ENCODE assay signal across 1 cellular context in genomic region chr7:106776618-106777347, GRCh38.
TF ChIP-seq lines count a peak whose summit lies in the region.

No MANE protein-coding gene starts in this region.

TF ChIP-seq in K562, 482 proteins besides CTCF, POLR2A, EP300 and RAD21 (continued from another document and continues in another):
- TF ChIP-seq ZBTB11 (CRISPR knock-in tag; IDR thresholded peaks at IDR 0.05) = no peak; a peak in 1 of 6 replicates
- TF ChIP-seq ZNF263 (CRISPR knock-in tag; IDR thresholded peaks at IDR 0.05; ENCODE audit: borderline replicate concordance) = 0 out of 2 replicates have a peak, but pooled peaks have one; percentile 23
- no peak for TF ChIP-seq RBM25 (IDR thresholded peaks at IDR 0.05; ENCODE audit: low read depth, low read length, severe bottlenecking)
- TF ChIP-seq ZNF277 (CRISPR knock-in tag; IDR thresholded peaks at IDR 0.05; ENCODE audit: borderline replicate concordance) = no peak
- no peak for TF ChIP-seq KLF16 (IDR thresholded peaks at IDR 0.05)
- TF ChIP-seq E2F4 (CRISPR knock-in tag; IDR thresholded peaks at IDR 0.05; ENCODE audit: low read depth) = peak; percentile 70; the same call in 1 of the 2 replicates
- no peak for TF ChIP-seq CEBPZ (IDR thresholded peaks at IDR 0.05; ENCODE audit: borderline replicate concordance, low read depth, low read length)
- TF ChIP-seq ZNF780A (CRISPR knock-in tag; IDR thresholded peaks at IDR 0.05) = no peak
- no peak for TF ChIP-seq ATF1 (CRISPR knock-in tag; IDR thresholded peaks at IDR 0.05)
- TF ChIP-seq ATF1 (tag; IDR thresholded peaks at IDR 0.05) = no peak
- no peak for TF ChIP-seq ZNF398 (CRISPR knock-in tag; IDR thresholded peaks at IDR 0.05)
- 0 out of 2 replicates have a peak, but pooled peaks have one; percentile 18 for TF ChIP-seq ATF3 (IDR thresholded peaks at IDR 0.05)
- TF ChIP-seq ATF3 (CRISPR knock-in tag; conservative IDR thresholded peaks at IDR 0.05) = no peak
- no peak for TF ChIP-seq KLF1 (tag; IDR thresholded peaks at IDR 0.05)
- no peak for TF ChIP-seq ARID1B (IDR thresholded peaks at IDR 0.05)
- peak; percentile 11 for TF ChIP-seq HDAC3 (IDR thresholded peaks at IDR 0.05; ENCODE audit: borderline replicate concordance, partially characterized antibody)
- TF ChIP-seq LCOR (CRISPR knock-in tag; IDR thresholded peaks at IDR 0.05) = 0 out of 2 replicates have a peak, but pooled peaks have one; percentile 39
- peak; percentile 50; the same call in 1 of the 2 replicates for TF ChIP-seq ZNF24 (IDR thresholded peaks at IDR 0.05)
- peak; percentile 59 for TF ChIP-seq RBFOX2 (IDR thresholded peaks at IDR 0.05; ENCODE audit: low read depth, low read length)
- no peak for TF ChIP-seq BCLAF1 (IDR thresholded peaks at IDR 0.05; ENCODE audit: borderline replicate concordance in 1 of 2, control insufficient read depth in 1 of 2, low read depth in 2 of 2, low read length in 1 of 2)
- peak; percentile 59 for TF ChIP-seq NCOA4 (IDR thresholded peaks at IDR 0.05; ENCODE audit: partially characterized antibody)
- no peak for TF ChIP-seq CREB1 (IDR thresholded peaks at IDR 0.05)
- peak; percentile 13; the same call in 1 of the 2 replicates for TF ChIP-seq CREB1 (CRISPR knock-in tag; IDR thresholded peaks at IDR 0.05)
- no peak for TF ChIP-seq ZNF354B (CRISPR knock-in tag; IDR thresholded peaks at IDR 0.05)
- TF ChIP-seq ADNP (tag; IDR thresholded peaks at IDR 0.05) = no peak
- 0 out of 2 replicates have a peak, but pooled peaks have one; percentile 51 for TF ChIP-seq IRF1 (CRISPR knock-in tag; IDR thresholded peaks at IDR 0.05; ENCODE audit: borderline replicate concordance)
- TF ChIP-seq HMGN3 (IDR thresholded peaks at IDR 0.05; ENCODE audit: borderline replicate concordance, extremely low read depth, insufficient read length, low read depth, low read length) = no peak
- TF ChIP-seq SOX6 (IDR thresholded peaks at IDR 0.05) = no peak
- peak in 1 of 2 experiments; percentile 29; a peak in 1 of 4 replicates for TF ChIP-seq CSDE1 (IDR thresholded peaks at IDR 0.05)
- no peak for TF ChIP-seq KLF6 (CRISPR knock-in tag; IDR thresholded peaks at IDR 0.05; ENCODE audit: borderline replicate concordance)
- no peak for TF ChIP-seq ZNF384 (IDR thresholded peaks at IDR 0.05; ENCODE audit: low read depth, low read length)
- TF ChIP-seq MTF1 (CRISPR knock-in tag; IDR thresholded peaks at IDR 0.05; ENCODE audit: borderline replicate concordance) = no peak
- no peak for TF ChIP-seq MITF (IDR thresholded peaks at IDR 0.05)
- 0 out of 2 replicates have a peak, but pooled peaks have one; percentile 36 for TF ChIP-seq FOXP1 (CRISPR knock-in tag; IDR thresholded peaks at IDR 0.05)
- TF ChIP-seq PCBP2 (IDR thresholded peaks at IDR 0.05; ENCODE audit: low read depth, low read length, poor library complexity, severe bottlenecking) = no peak
- TF ChIP-seq KAT7 (CRISPR knock-in tag; IDR thresholded peaks at IDR 0.05; ENCODE audit: borderline replicate concordance) = no peak
- TF ChIP-seq ZNF212 (CRISPR knock-in tag; IDR thresholded peaks at IDR 0.05) = no peak
- TF ChIP-seq ZNF444 (CRISPR knock-in tag; IDR thresholded peaks at IDR 0.05) = no peak
- TF ChIP-seq ZC3H4 (CRISPR knock-in tag; IDR thresholded peaks at IDR 0.05; ENCODE audit: borderline replicate concordance) = no peak
- TF ChIP-seq RBM34 (IDR thresholded peaks at IDR 0.05; ENCODE audit: borderline replicate concordance, insufficient read depth, low read length) = no peak
- no peak for TF ChIP-seq HNRNPH1 (optimal IDR thresholded peaks at IDR 0.05; ENCODE audit: low read depth, low read length)
